19 cellular contexts compared by ENCODE assay signal in the genomic region with DNA sequence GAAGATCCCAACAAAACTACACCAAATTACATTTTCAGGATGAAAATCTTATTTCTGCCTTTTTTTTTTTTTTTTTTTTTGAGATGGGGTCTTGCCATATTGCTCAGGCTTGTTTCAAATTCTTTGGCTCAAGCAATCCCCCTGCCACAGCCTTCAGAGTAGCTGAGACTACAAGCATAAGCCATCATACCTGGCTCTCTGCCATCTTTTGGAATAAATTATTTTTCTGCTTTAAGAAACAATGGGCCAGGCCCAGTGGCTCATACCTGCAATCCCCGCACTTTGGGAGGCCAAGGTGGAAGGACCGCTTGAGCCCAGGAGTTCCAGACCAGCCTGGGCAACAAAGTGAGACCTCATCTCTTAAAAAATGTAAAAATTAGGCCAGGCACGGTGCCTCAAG. TPM values are rescaled to one million over a fixed set of nuclear protein-coding genes. Genes with fewer than 3 reads are reported as not detected.
A peak's percentile ranks its signal among the peaks of the same experiment; 100 is the strongest.
DNase-seq lines count a peak whose midpoint lies in the region; ATAC-seq and TF ChIP-seq lines count a peak whose summit lies in the region.
"Had no signal": no experiment of that assay in that cellular context is flagged by ENCODE, and none has a peak within 500 bp of the region (broad histone marks: within the 10 kb centered on the region; RNA-seq: fewer than 3 reads in every experiment).

No MANE protein-coding gene starts in this region.

- H3K27ac ChIP-seq in endodermal cell (ENCODE audit: low read depth, low read length) = no peak overlapping the region

- H3K4me1 Mint-ChIP-seq in activated naive CD8-positive, alpha-beta T cell (ENCODE audit: low read depth) = peaks cover 59% of the 10 kb centered on the region
- peaks cover 47% of the 10 kb centered on the region for H3K4me1 Mint-ChIP-seq in activated naive CD8-positive, alpha-beta T cell treated with anti-CD3 and anti-CD28 coated beads for 36 hours
- peaks cover 3% of the 10 kb centered on the region for H3K4me1 Mint-ChIP-seq in endodermal cell

- no peak overlapping the region for H3K4me3 Mint-ChIP-seq in activated naive CD8-positive, alpha-beta T cell
- H3K4me3 Mint-ChIP-seq in activated naive CD8-positive, alpha-beta T cell treated with anti-CD3 and anti-CD28 coated beads for 36 hours = no peak overlapping the region
- no peak overlapping the region for H3K4me3 Mint-ChIP-seq in endodermal cell
- H3K4me3 Mint-ChIP-seq: B cell had no signal

- DNase-seq in activated naive CD8-positive, alpha-beta T cell treated with anti-CD3 and anti-CD28 coated beads for 36 hours = no peak
- peak; percentile 11 for DNase-seq in NCI-H69 (lab: John Stamatoyannopoulos, UW)
- no peak for DNase-seq in endodermal cell
- no peak for DNase-seq in globus pallidus (ENCODE audit: low spot score)
- DNase-seq: Caco-2; CD4-positive, CD25-positive, alpha-beta regulatory T cell; DMS53; KBM-7; NCI-H146; NCI-H345; NCI-H526; NK-92 treated with Interleukin-12 subunit alpha and Interleukin-12 subunit beta, amount 100 ng/mL, for 24 hours; OCI-M1; SIG-M5 had no signal

- H3K36me3 ChIP-seq in endodermal cell (ENCODE audit: control insufficient read depth, insufficient read depth, low read length) = peaks cover 31% of the 10 kb centered on the region

- TF ChIP-seq CTCF in endodermal cell (conservative IDR thresholded peaks at IDR 0.05) = no peak

- H3K9me3 Mint-ChIP-seq in activated naive CD8-positive, alpha-beta T cell (ENCODE audit: low read depth) = no peaks in the 10 kb centered on the region
- H3K9me3 Mint-ChIP-seq in activated naive CD8-positive, alpha-beta T cell treated with anti-CD3 and anti-CD28 coated beads for 36 hours = no peaks in the 10 kb centered on the region
- H3K9me3 Mint-ChIP-seq in endodermal cell = no peaks in the 10 kb centered on the region
- H3K9me3 Mint-ChIP-seq: CD4-positive, CD25-positive, alpha-beta regulatory T cell had no signal

- no peak for ATAC-seq in HG03108 (IDR thresholded peaks at IDR 0.05; ENCODE audit: unreplicated experiment)
- no peak for ATAC-seq in HG03432 (IDR thresholded peaks at IDR 0.05; ENCODE audit: unreplicated experiment)
- ATAC-seq: HCT116 had no signal

- H3K4me3 ChIP-seq in endodermal cell (ENCODE audit: low read length) = no peak overlapping the region

- H3K27me3 Mint-ChIP-seq in activated naive CD8-positive, alpha-beta T cell = no peaks in the 10 kb centered on the region
- H3K27me3 Mint-ChIP-seq in activated naive CD8-positive, alpha-beta T cell treated with anti-CD3 and anti-CD28 coated beads for 36 hours = no peaks in the 10 kb centered on the region
- no peaks in the 10 kb centered on the region for H3K27me3 Mint-ChIP-seq in endodermal cell (ENCODE audit: insufficient read depth)
- H3K27me3 Mint-ChIP-seq: B cell; CD4-positive, CD25-positive, alpha-beta regulatory T cell had no signal

- 82 to 94% methylated on average over 2 to 3 of the region's 3 CpGs for WGBS in endodermal cell (ENCODE audit: insufficient coverage in 1 of 2, insufficient read length in 1 of 2), 2 experiments

- no peaks in the 10 kb centered on the region for H3K27me3 ChIP-seq in endodermal cell (ENCODE audit: control insufficient read depth, insufficient read depth, low read length, poor library complexity, severe bottlenecking)

- no peak overlapping the region for H3K9ac ChIP-seq in endodermal cell (ENCODE audit: extremely low read depth, low read length, poor library complexity, severe bottlenecking)

- peaks cover 6% of the 10 kb centered on the region for H3K36me3 Mint-ChIP-seq in activated naive CD8-positive, alpha-beta T cell
- peaks cover 26% of the 10 kb centered on the region for H3K36me3 Mint-ChIP-seq in activated naive CD8-positive, alpha-beta T cell treated with anti-CD3 and anti-CD28 coated beads for 36 hours
- peaks cover 43% of the 10 kb centered on the region for H3K36me3 Mint-ChIP-seq in endodermal cell (ENCODE audit: low read depth)

- H3K9me3 ChIP-seq in endodermal cell (ENCODE audit: control insufficient read depth, low read length) = no peaks in the 10 kb centered on the region
- H3K9me3 ChIP-seq: Caco-2 had no signal

- H3K4me1 ChIP-seq in endodermal cell (ENCODE audit: control insufficient read depth, insufficient read depth, low read length) = peaks cover 3% of the 10 kb centered on the region

- peak overlapping the region; percentile 16 for H3K27ac Mint-ChIP-seq in activated naive CD8-positive, alpha-beta T cell
- no peak overlapping the region for H3K27ac Mint-ChIP-seq in activated naive CD8-positive, alpha-beta T cell treated with anti-CD3 and anti-CD28 coated beads for 36 hours
- H3K27ac Mint-ChIP-seq in endodermal cell = peak overlapping the region; percentile 70
- H3K27ac Mint-ChIP-seq: B cell had no signal

RNA-seq across cellular contexts. Expression of a gene that starts 14.3 kb away (rescaled TPM):
- total RNA-seq in activated naive CD8-positive, alpha-beta T cell treated with anti-CD3 and anti-CD28 coated beads for 36 hours = 10 to 100 TPM; 22.2 to 22.9 TPM
- total RNA-seq in endodermal cell = 100 to 1,000 TPM; 107 to 108 TPM
- 57.1 TPM for polyA plus RNA-seq in endodermal cell (2013, experiment 1 of 2)
- 64.4 TPM for polyA plus RNA-seq in endodermal cell (2013, experiment 2 of 2)

Comparison
In these comparisons a context has a peak if more than half of its experiments do, and no peak if none do; other contexts are left out.
1. RNA of a gene that starts 14.3 kb away (total RNA-seq): 107 to 108 TPM in endodermal cell; 22.2 to 22.9 TPM in activated naive CD8-positive, alpha-beta T cell treated with anti-CD3 and anti-CD28 coated beads for 36 hours; every median in the first group is over 4 times any median in the second.